Comparison of ENCODE assay signal across 13 cellular contexts in genomic region chr15:33852570-33852969, GRCh38.
DNase-seq lines count a peak whose midpoint lies in the region; ATAC-seq and TF ChIP-seq lines count a peak whose summit lies in the region.
"Had no signal": no experiment of that assay in that cellular context is flagged by ENCODE, and none has a peak within 500 bp of the region (broad histone marks: within the 10 kb centered on the region; RNA-seq: fewer than 3 reads in every experiment).

No MANE protein-coding gene starts in this region.

- in situ Hi-C loops in Caki2 (cut with HindIII; ENCODE audit: low pct_unique_long_range_greater_than_20kb, low sequenced_read_pairs) (no loop called here), brain microvascular endothelial cell (cut with HindIII; ENCODE audit: low pct_ligation_motif_present, low sequenced_read_pairs) (no loop called here)

- H4K8ac ChIP-seq in mesendoderm (ENCODE audit: low read depth, low read length): no peak overlapping the region

- no peak overlapping the region for H3K4ac ChIP-seq in mesendoderm (ENCODE audit: low read depth, low read length)

- H3K23ac ChIP-seq in mesendoderm (ENCODE audit: low read length): no peak overlapping the region

- no peak overlapping the region for H2BK5ac ChIP-seq in mesendoderm (ENCODE audit: low read length)

- no CpG with 5 or more reads among the region's 2 CpGs for WGBS in mesendoderm (ENCODE audit: extremely low coverage, insufficient coverage, low lambda C conversion rate)

- peaks cover 4% of the 10 kb centered on the region for H3K4me1 ChIP-seq in mesendoderm (ENCODE audit: control insufficient read depth, low read depth, low read length)

- no peaks in the 10 kb centered on the region for H3K79me1 ChIP-seq in mesendoderm (ENCODE audit: low read length)

- no peaks in the 10 kb centered on the region for H3K79me2 ChIP-seq in mesendoderm (ENCODE audit: control insufficient read depth, insufficient read depth, low read length)

- DNase-seq in Caki2 (ENCODE audit: low read depth) (peak; percentile 33), M059J (ENCODE audit: low read depth) (peak; percentile 86), brain microvascular endothelial cell (peak; percentile 82), mesendoderm (peak; percentile 73), MV-4-11 (lab: John Stamatoyannopoulos, UW) (no peak), GOT3 (lab: John Stamatoyannopoulos, UW) (no peak), sciatic nerve (ENCODE audit: low spot score) (no peak)
- DNase-seq in activated CD4-positive, alpha-beta T cell treated with anti-CD3 and anti-CD28 coated beads for 1 hour: no peak
- DNase-seq: activated CD4-positive, alpha-beta T cell treated with anti-CD3 and anti-CD28 coated beads, Interleukin-2, amount 50 U/mL, for 48 hours; C1 segment of cervical spinal cord; GF-D8; stimulated activated CD4-positive, alpha-beta T cell treated with anti-CD3 and anti-CD28 coated beads, Interleukin-4, amount 100 ng/mL, for 4 hours; stimulated activated naive CD4-positive, alpha-beta T cell treated with Interleukin-2 at 50 U/mL for 16 hours had no signal

- H3K36me3 ChIP-seq in brain microvascular endothelial cell (replicated peaks): no peaks in the 10 kb centered on the region
- H3K36me3 ChIP-seq in mesendoderm (ENCODE audit: control insufficient read depth, insufficient read depth, low read length): no peaks in the 10 kb centered on the region

- no peak overlapping the region for H3K56ac ChIP-seq in mesendoderm (ENCODE audit: low read length)

- no peak for ATAC-seq in sciatic nerve

- H3K4me2 ChIP-seq in mesendoderm (ENCODE audit: low read length): no peak overlapping the region

- no peak overlapping the region for H2AK5ac ChIP-seq in mesendoderm (ENCODE audit: low read length)

- H3K9ac ChIP-seq in mesendoderm (ENCODE audit: low read length): no peak overlapping the region

- H3K18ac ChIP-seq in mesendoderm (ENCODE audit: low read length): no peak overlapping the region

- no peaks in the 10 kb centered on the region for H3K27me3 ChIP-seq in brain microvascular endothelial cell (replicated peaks)
- no peaks in the 10 kb centered on the region for H3K27me3 ChIP-seq in mesendoderm (ENCODE audit: insufficient read depth, low read length, poor library complexity)

- H3K27ac ChIP-seq in brain microvascular endothelial cell (peak overlapping the region; percentile 22), mesendoderm (ENCODE audit: low read depth, low read length) (no peak overlapping the region)

- no peak overlapping the region for H4K5ac ChIP-seq in mesendoderm (ENCODE audit: low read length)

- TF ChIP-seq CTCF in brain microvascular endothelial cell (IDR thresholded peaks at IDR 0.05; ENCODE audit: low read depth, low read length, missing control alignments): no peak

- H3K4me3 ChIP-seq in brain microvascular endothelial cell (ENCODE audit: low read depth, low read length): no peak overlapping the region
- no peak overlapping the region for H3K4me3 ChIP-seq in mesendoderm (ENCODE audit: low read length)

- no peak overlapping the region for H2BK120ac ChIP-seq in mesendoderm (ENCODE audit: low read depth, low read length)

- H2BK15ac ChIP-seq in mesendoderm (replicated peaks; ENCODE audit: low read depth): no peak overlapping the region

- intact Hi-C loops in sciatic nerve (cut with DNase I): no loop called here

Comparison
In these comparisons a context has a peak if more than half of its experiments do, and no peak if none do; other contexts are left out.
1. DNase-seq: peak in Caki2 (single experiment), M059J (single experiment), brain microvascular endothelial cell (single experiment) and mesendoderm (single experiment); none in MV-4-11 (single experiment), GOT3 (single experiment), activated CD4-positive, alpha-beta T cell treated with anti-CD3 and anti-CD28 coated beads for 1 hour (single experiment) and sciatic nerve (single experiment).